In the genomic region with DNA sequence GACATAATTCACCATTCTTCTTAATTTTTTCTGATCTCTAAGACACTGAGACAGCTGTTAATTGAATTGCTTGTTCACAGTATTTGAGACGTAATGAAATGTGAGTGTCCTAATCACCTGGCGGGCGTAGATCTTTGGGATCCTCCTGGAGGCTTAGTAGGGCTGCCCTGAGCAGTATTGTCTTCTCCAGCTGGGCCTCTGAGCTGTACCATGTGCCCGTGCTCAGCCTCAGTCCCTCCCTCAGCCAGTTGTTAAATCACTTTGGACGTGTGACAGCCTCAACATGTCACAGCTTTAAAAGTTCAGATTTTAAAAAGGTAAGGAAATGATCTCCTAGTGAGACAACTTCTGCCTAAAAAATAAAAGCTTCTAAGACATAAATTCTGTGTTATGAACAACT, we compare ENCODE assay signal across 11 cellular contexts. TPM values are rescaled to one million over a fixed set of nuclear protein-coding genes. Genes with fewer than 3 reads are reported as not detected.
DNase-seq lines count a peak whose midpoint lies in the region; ATAC-seq lines count a peak whose summit lies in the region.
"Had no signal": no experiment of that assay in that cellular context is flagged by ENCODE, and none has a peak within 500 bp of the region (broad histone marks: within the 10 kb centered on the region; RNA-seq: fewer than 3 reads in every experiment).

No MANE protein-coding gene starts in this region.

- H3K27ac ChIP-seq in epithelial cell of prostate (peak overlapping the region; percentile 89), muscle layer of colon (ENCODE audit: low read depth, low read length) (peak overlapping the region; percentile 78), urinary bladder (ENCODE audit: low read depth) (peak overlapping the region; percentile 48)

- DNase-seq in NCI-H82 treated with DMSO at 0.1 percent for 48 hours (lab: John Stamatoyannopoulos, UW; ENCODE audit: unreplicated experiment) = peak; percentile 34
- DNase-seq in epithelial cell of prostate (ENCODE audit: low read depth, low spot score) = no peak
- no peak for DNase-seq in ACHN
- no peak for DNase-seq in epidermal melanocyte (ENCODE audit: insufficient read length, low spot score)
- DNase-seq: activated CD4-positive, alpha-beta memory T cell treated with anti-CD3 and anti-CD28 coated beads for 36 hours; COR-L47; Peyer's patch; stimulated activated naive CD8-positive, alpha-beta T cell treated with anti-CD3 and anti-CD28 coated beads, Interleukin-15, amount 100 ng/mL, for 72 hours had no signal

- no peak overlapping the region for H3K9ac ChIP-seq in muscle layer of colon (ENCODE audit: low read length)

- H3K4me1 ChIP-seq in muscle layer of colon (ENCODE audit: insufficient read depth, low read length) (peaks cover 61% of the 10 kb centered on the region), urinary bladder (ENCODE audit: insufficient read depth) (peaks cover 7% of the 10 kb centered on the region)

- in situ Hi-C loops in ACHN (cut with HindIII; ENCODE audit: low pct_ligation_motif_present, low pct_unique_long_range_greater_than_20kb, low sequenced_read_pairs) = no loop called here

- peak overlapping the region in 1 of 2 donors; percentile 2 for H3K4me3 ChIP-seq in muscle layer of colon (ENCODE audit: low read depth in 1 of 2, low read length in 2 of 2)
- no peak overlapping the region for H3K4me3 ChIP-seq in urinary bladder (ENCODE audit: low read depth, low read length)
- H3K4me3 ChIP-seq: Peyer's patch had no signal

- no peaks in the 10 kb centered on the region for H3K9me3 ChIP-seq in muscle layer of colon (ENCODE audit: low read length)
- H3K9me3 ChIP-seq: Peyer's patch had no signal

- H3K36me3 ChIP-seq in muscle layer of colon (ENCODE audit: insufficient read depth, low read length) (no peaks in the 10 kb centered on the region), urinary bladder (ENCODE audit: insufficient read depth) (no peaks in the 10 kb centered on the region)
- H3K36me3 ChIP-seq: Peyer's patch had no signal

- no peaks in the 10 kb centered on the region for H3K27me3 ChIP-seq in muscle layer of colon (ENCODE audit: control insufficient read depth in 1 of 2, insufficient read depth in 2 of 2, low read length in 2 of 2)
- H3K27me3 ChIP-seq: Peyer's patch had no signal

- 53% methylated on average over 5 of the region's 5 CpGs for WGBS in urinary bladder

- ATAC-seq in HG03108 (IDR thresholded peaks at IDR 0.05; ENCODE audit: unreplicated experiment) = no peak
- ATAC-seq: stimulated activated naive CD8-positive, alpha-beta T cell treated with anti-CD3 and anti-CD28 coated beads, Interleukin-15, amount 100 ng/mL, for 72 hours had no signal

RNA-seq across cellular contexts. Expression of a gene that starts 35.5 kb away (rescaled TPM):
- 33.3 TPM for total RNA-seq in urinary bladder
- 11.5 TPM for polyA plus RNA-seq in urinary bladder
